8 cellular contexts compared by ENCODE assay signal in the genomic region with DNA sequence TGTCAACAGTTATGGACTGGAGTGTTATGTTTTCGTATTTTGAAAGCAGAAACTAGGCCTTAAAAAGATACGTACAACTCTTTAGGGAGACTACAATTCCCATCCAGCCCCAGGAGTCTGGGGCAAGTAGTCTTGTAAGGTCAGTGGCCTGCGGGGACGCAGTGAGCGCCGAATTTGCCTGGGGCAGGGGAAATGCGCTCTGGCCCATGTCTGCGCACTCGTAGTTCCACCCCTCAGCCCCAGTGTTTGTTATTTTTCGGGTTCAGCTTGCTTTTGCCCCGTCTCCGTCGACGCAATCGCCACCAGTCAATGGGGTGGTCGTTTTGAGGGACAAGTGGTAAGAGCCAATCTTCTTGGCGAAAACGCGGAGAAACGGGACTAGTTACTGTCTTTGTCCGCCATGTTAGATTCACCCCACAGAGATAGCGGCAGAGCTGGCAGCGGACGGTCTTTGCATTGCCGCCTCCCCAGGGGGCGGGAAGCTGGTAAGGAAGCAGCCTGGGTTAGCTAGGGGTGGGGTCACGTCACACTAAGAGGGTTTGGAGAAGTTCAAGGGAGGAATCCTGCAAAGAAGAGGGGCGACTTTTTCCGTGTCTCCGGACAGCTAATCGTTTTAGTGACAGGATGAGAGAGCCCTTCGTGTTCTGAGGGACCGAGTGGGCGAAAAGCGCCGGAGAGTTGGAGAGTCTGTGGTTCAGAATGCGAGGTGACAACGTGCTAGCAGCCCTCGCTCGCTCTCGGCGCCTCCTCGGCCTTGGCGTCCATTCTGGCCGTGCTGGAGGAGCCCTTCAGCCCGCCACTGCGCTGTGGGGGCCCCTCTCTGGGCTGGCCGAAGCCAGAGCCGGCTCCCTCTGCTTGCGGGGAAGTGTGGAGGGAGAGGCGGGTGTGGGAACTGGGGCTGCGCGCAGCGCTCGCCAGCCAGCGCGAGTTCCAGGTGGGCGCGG. TPM values are rescaled to one million over a fixed set of nuclear protein-coding genes. Genes with fewer than 3 reads are reported as not detected.
DNase-seq lines count a peak whose midpoint lies in the region; ATAC-seq, FAIRE-seq and TF ChIP-seq lines count a peak whose summit lies in the region.

No MANE protein-coding gene starts in this region.

- peaks cover 26 to 54% of the 10 kb centered on the region in 2 experiments for H3K79me1 ChIP-seq in IMR-90 (ENCODE audit: low read depth in 1 of 2, low read length in 2 of 2)

- peak overlapping the region; percentile 93 for H3K14ac ChIP-seq in IMR-90 (replicated peaks; ENCODE audit: low read depth, low read length)

- H2AK5ac ChIP-seq in IMR-90 (ENCODE audit: low read depth, low read length) = peak overlapping the region; percentile 49; the same call in 1 of the 2 replicates

- H3K27ac ChIP-seq in IMR-90 (ENCODE audit: insufficient read depth, low read length) = peak overlapping the region; percentile 38; the same call in 1 of the 2 replicates
- H3K27ac ChIP-seq in thymus (ENCODE audit: low read depth) = peak overlapping the region; percentile 40

- peak overlapping the region; percentile 100 for H3K4me3 Mint-ChIP-seq in activated naive CD8-positive, alpha-beta T cell treated with anti-CD3 and anti-CD28 coated beads for 36 hours

- H3K27me3 Mint-ChIP-seq in activated naive CD8-positive, alpha-beta T cell treated with anti-CD3 and anti-CD28 coated beads for 36 hours = no peaks in the 10 kb centered on the region

- in situ Hi-C loops in IMR-90 (cut with MboI; ENCODE audit: low sequenced_read_pairs) = no loop called here

- H3K27ac Mint-ChIP-seq in activated naive CD8-positive, alpha-beta T cell treated with anti-CD3 and anti-CD28 coated beads for 36 hours = peak overlapping the region; percentile 99

- POLR2A ChIA-PET in IMR-90 (lab: Charles Lee; ENCODE audit: unreplicated experiment) = no interaction called here

- no TSS peak for BruUV-seq in IMR-90 (replicated peaks; lab: Mats Ljungman, UMichigan)

- H2AFZ ChIP-seq in IMR-90 (replicated peaks; ENCODE audit: low read length, poor library complexity) = peak overlapping the region; percentile 96

- TF ChIP-seq RAD21 in IMR-90 (IDR thresholded peaks at IDR 0.05; ENCODE audit: low read length) = no peak

- H4K91ac ChIP-seq in IMR-90 (ENCODE audit: insufficient read depth, low read depth, low read length) = peak overlapping the region; percentile 34; the same call in 1 of the 2 replicates

- dilution Hi-C loops in IMR-90 (cut with HindIII; ENCODE audit: low sequenced_read_pairs, unreplicated experiment) = no loop called here

- intact Hi-C loops in IMR-90 (cut with micrococcal nuclease) = loop anchor here (5.0 kb wide), 1 partner anchor 46 kb away; a partner anchor contains a TSS
- intact Hi-C loops in left colon (cut with DNase I, micrococcal nuclease) = no loop called here

- H3K18ac ChIP-seq in IMR-90 (ENCODE audit: low read depth, low read length) = no peak overlapping the region

- H3K4me3 ChIP-seq in AG10803 (ENCODE audit: low read length) (peak overlapping the region; percentile 95), IMR-90 (ENCODE audit: insufficient read depth, low read depth, low read length) (peak overlapping the region; percentile 73), thymus (ENCODE audit: low read length) (peak overlapping the region; percentile 63)

- peaks cover 6% of the 10 kb centered on the region; the same call in 1 of the 2 replicates for H3K4me1 ChIP-seq in IMR-90 (ENCODE audit: control insufficient read depth, insufficient read depth, low read length)
- peaks cover 12% of the 10 kb centered on the region for H3K4me1 ChIP-seq in thymus (ENCODE audit: control insufficient read depth, insufficient read depth, low read length)

- H2AK9ac ChIP-seq in IMR-90 (replicated peaks; ENCODE audit: low read depth, low read length, poor library complexity) = peak overlapping the region; percentile 83

- H3K4ac ChIP-seq in IMR-90 (ENCODE audit: low read depth, low read length) = peak overlapping the region; percentile 93

- WGBS in IMR-90 (ENCODE audit: extremely low coverage in 2 of 2, insufficient read length in 1 of 2), 2 experiments = 75% methylated on average over 28 of the region's 59 CpGs; no CpG with 5 or more reads in 1 of the 2 experiments
- 82% methylated on average over 59 of the region's 59 CpGs for WGBS in thymus

- H2BK20ac ChIP-seq in IMR-90 (ENCODE audit: low read depth, low read length) = no peak overlapping the region

- H3K4me2 ChIP-seq in IMR-90 (ENCODE audit: low read depth, low read length) = peak overlapping the region; percentile 68

- H3K23ac ChIP-seq in IMR-90 (ENCODE audit: low read depth, low read length) = no peak overlapping the region

- peaks cover 22% of the 10 kb centered on the region for H3K4me1 Mint-ChIP-seq in activated naive CD8-positive, alpha-beta T cell treated with anti-CD3 and anti-CD28 coated beads for 36 hours

- FAIRE-seq in GM12891 (lab: Jason Lieb, UNC) = no peak

- H3K36me3 ChIP-seq in IMR-90 (ENCODE audit: control insufficient read depth, insufficient read depth, low read length) (peaks cover 3% of the 10 kb centered on the region; the same call in 1 of the 2 replicates), thymus (ENCODE audit: control insufficient read depth, insufficient read depth) (peaks cover 5% of the 10 kb centered on the region)

- H3K9me1 ChIP-seq in IMR-90 (ENCODE audit: insufficient read depth, low read length) = peaks cover 7% of the 10 kb centered on the region; the same call in 1 of the 2 replicates

- no peak for ATAC-seq in IMR-90 (ENCODE audit: low read depth)
- peak; percentile 15 for ATAC-seq in left colon

- H3K36me3 Mint-ChIP-seq in activated naive CD8-positive, alpha-beta T cell treated with anti-CD3 and anti-CD28 coated beads for 36 hours = peaks cover 57% of the 10 kb centered on the region

- H3K9me3 ChIP-seq in IMR-90 (ENCODE audit: control insufficient read depth, insufficient read depth, low read length) (no peaks in the 10 kb centered on the region), thymus (ENCODE audit: control insufficient read depth) (no peaks in the 10 kb centered on the region)

- TF ChIP-seq POLR2A in IMR-90 (IDR thresholded peaks at IDR 0.05; ENCODE audit: low read depth, low read length) = no peak
- TF ChIP-seq POLR2A in GM12891 (IDR thresholded peaks at IDR 0.05; ENCODE audit: low read depth, low read length) = no peak

- peak overlapping the region; percentile 76 for H3K9ac ChIP-seq in IMR-90 (ENCODE audit: low read depth, low read length)

- no peaks in the 10 kb centered on the region for H4K20me1 ChIP-seq in IMR-90 (ENCODE audit: insufficient read depth, low read length)

- TF ChIP-seq CTCF in AG10803 (conservative IDR thresholded peaks at IDR 0.05; ENCODE audit: low read length) = no peak
- no peak for TF ChIP-seq CTCF in IMR-90 (conservative IDR thresholded peaks at IDR 0.05; ENCODE audit: low read depth, low read length)

- CTCF ChIA-PET in IMR-90 (lab: Yijun Ruan, JAX) = interaction anchor here (0.6 kb wide), 1 partner anchor 15 kb away, joined by 3 read pairs; no protein-coding TSS in a partner anchor

- peak overlapping the region; percentile 20; the same call in 1 of the 2 replicates for H3K56ac ChIP-seq in IMR-90 (ENCODE audit: extremely low read depth, insufficient read depth, low read length)

- H2BK120ac ChIP-seq in IMR-90 (ENCODE audit: low read depth, low read length) = peak overlapping the region; percentile 45; the same call in 1 of the 2 replicates

- DNase-seq in AG10803 (ENCODE audit: low read depth) = no peak
- no peak for DNase-seq in IMR-90
- DNase-seq in activated naive CD8-positive, alpha-beta T cell treated with anti-CD3 and anti-CD28 coated beads for 36 hours = peak; percentile 16
- DNase-seq in left colon = peak; percentile 18 to 27
- DNase-seq in OCI-M2 (lab: John Stamatoyannopoulos, UW; ENCODE audit: unreplicated experiment) = no peak
- no peak for DNase-seq in GM12891 (ENCODE audit: insufficient read length, low spot score)
- no peak for DNase-seq in HT-29 (ENCODE audit: low spot score)

- H2BK15ac ChIP-seq in IMR-90 (ENCODE audit: low read depth, low read length) = no peak overlapping the region

- peak overlapping the region; percentile 66 for H2BK5ac ChIP-seq in IMR-90 (ENCODE audit: low read depth, low read length, poor library complexity, severe bottlenecking)

- H3K27me3 ChIP-seq in IMR-90 (ENCODE audit: control insufficient read depth, insufficient read depth, low read length) = no peaks in the 10 kb centered on the region
- H3K27me3 ChIP-seq in thymus (ENCODE audit: control insufficient read depth, insufficient read depth) = no peaks in the 10 kb centered on the region

- H4K8ac ChIP-seq in IMR-90 (ENCODE audit: low read depth in 2 of 2, low read length in 2 of 2) = peak overlapping the region; percentile 77 to 99

- no peaks in the 10 kb centered on the region for H3K9me3 Mint-ChIP-seq in activated naive CD8-positive, alpha-beta T cell treated with anti-CD3 and anti-CD28 coated beads for 36 hours

- peak overlapping the region; percentile 91 for H4K5ac ChIP-seq in IMR-90 (ENCODE audit: low read depth, low read length)

TF ChIP-seq in IMR-90, 13 proteins besides CTCF, POLR2A, EP300 and RAD21 (continues in another document):
- TF ChIP-seq BHLHE40 (IDR thresholded peaks at IDR 0.05; ENCODE audit: low read depth, low read length) (no peak), FOS (IDR thresholded peaks at IDR 0.05; ENCODE audit: low read depth, low read length) (no peak), MAZ (IDR thresholded peaks at IDR 0.05; ENCODE audit: borderline replicate concordance, low read depth, low read length) (no peak)

TF ChIP-seq in GM12891, 5 proteins besides CTCF, POLR2A, EP300 and RAD21 (continues in another document):
- TF ChIP-seq POLR2AphosphoS5 (IDR thresholded peaks at IDR 0.05; ENCODE audit: low read depth, low read length) (no peak), PAX5 (IDR thresholded peaks at IDR 0.05; ENCODE audit: insufficient read depth, low read length, severe bottlenecking) (no peak), POU2F2 (IDR thresholded peaks at IDR 0.05; ENCODE audit: low read depth, low read length) (no peak)

RNA-seq across cellular contexts. Expression of a gene that starts 1.1 kb away (rescaled TPM):
- total RNA-seq in IMR-90 (2012; rRNA removed) (17.7 and 20.0 TPM in 2 replicates), left colon (10 to 100 TPM in 1 of 2 donors, 1 to 10 TPM in 1; 7.0 to 10.3 TPM)
- polyA plus RNA-seq in IMR-90 (2012; rRNA removed) (8.3 and 9.5 TPM in 2 replicates), thymus (2.0 TPM)
- 3.0 and 6.3 TPM in 2 replicates for polyA plus RNA-seq in IMR-90 (2012; cell fraction: cytosol; rRNA removed)
- 4.9 and 7.4 TPM in 2 replicates for polyA plus RNA-seq in IMR-90 (2012; cell fraction: nucleus; rRNA removed; ENCODE audit: low replicate concordance)
- 10 to 100 TPM; 84.1 to 86.7 TPM for total RNA-seq in activated naive CD8-positive, alpha-beta T cell treated with anti-CD3 and anti-CD28 coated beads for 36 hours
- 19.3 TPM for polyA plus RNA-seq in GM12891 (2012; ENCODE audit: low read depth, missing spikeins)
- total RNA-seq in HT-29 (2014; rRNA removed; shearing (Covaris generic)) = 33.2 and 38.1 TPM in 2 replicates

RNA-seq across cellular contexts. Expression of a gene that starts 44.8 kb away (rescaled TPM):
- total RNA-seq in IMR-90 (2012; rRNA removed) (105 and 132 TPM in 2 replicates), left colon (100 to 1,000 TPM; 103 to 131 TPM)
- polyA plus RNA-seq in IMR-90 (2012; rRNA removed) (47.7 and 52.4 TPM in 2 replicates), thymus (50.1 TPM)
- 24.9 and 33.5 TPM in 2 replicates for polyA plus RNA-seq in IMR-90 (2012; cell fraction: cytosol; rRNA removed)
- 9.6 and 31.7 TPM in 2 replicates for polyA plus RNA-seq in IMR-90 (2012; cell fraction: nucleus; rRNA removed; ENCODE audit: low replicate concordance)
- total RNA-seq in activated naive CD8-positive, alpha-beta T cell treated with anti-CD3 and anti-CD28 coated beads for 36 hours = 10 to 100 TPM; 36.7 to 36.9 TPM
- polyA plus RNA-seq in GM12891 (2012; ENCODE audit: low read depth, missing spikeins) = 26.6 TPM
- 37.9 and 38.6 TPM in 2 replicates for total RNA-seq in HT-29 (2014; rRNA removed; shearing (Covaris generic))

Comparison
In these comparisons a context has a peak if more than half of its experiments do, and no peak if none do; other contexts are left out.
1. DNase-seq: peak in activated naive CD8-positive, alpha-beta T cell treated with anti-CD3 and anti-CD28 coated beads for 36 hours (single experiment) and left colon (2 of 2); none in AG10803 (single experiment), IMR-90 (single experiment), OCI-M2 (single experiment), GM12891 (single experiment) and HT-29 (single experiment).
2. Peak in every context shown above with its lines, with median percentiles within 50 percentile points of each other: H3K4me3 ChIP-seq.